1 cellular context compared by ENCODE assay signal in genomic region chr10:96873086-96873485, GRCh38.
TF ChIP-seq lines count a peak whose summit lies in the region.

No MANE protein-coding gene starts in this region.

TF ChIP-seq in K562, 482 proteins besides CTCF, POLR2A, EP300 and RAD21:
- TF ChIP-seq ARID3A (IDR thresholded peaks at IDR 0.05; ENCODE audit: borderline replicate concordance, low read depth, low read length) (no peak), ZNF316 (IDR thresholded peaks at IDR 0.05) (peak; percentile 65), ZNF79 (CRISPR knock-in tag; IDR thresholded peaks at IDR 0.05; ENCODE audit: low read depth) (no peak), POLR2AphosphoS5 (IDR thresholded peaks at IDR 0.05; ENCODE audit: control insufficient read depth, insufficient read depth, low read depth, low read length) (no peak), ZNF217 (CRISPR knock-in tag; IDR thresholded peaks at IDR 0.05) (no peak), ZNF511 (CRISPR knock-in tag; IDR thresholded peaks at IDR 0.05) (no peak), C11orf30 (IDR thresholded peaks at IDR 0.05; ENCODE audit: low read depth) (peak; percentile 41; the same call in 1 of the 2 replicates), CHD7 (IDR thresholded peaks at IDR 0.05; ENCODE audit: low read depth, low read length) (no peak), DIDO1 (tag; IDR thresholded peaks at IDR 0.05; ENCODE audit: low read depth) (no peak), MBD2 (IDR thresholded peaks at IDR 0.05; ENCODE audit: borderline replicate concordance, low read depth) (no peak)
